In the genomic region with DNA sequence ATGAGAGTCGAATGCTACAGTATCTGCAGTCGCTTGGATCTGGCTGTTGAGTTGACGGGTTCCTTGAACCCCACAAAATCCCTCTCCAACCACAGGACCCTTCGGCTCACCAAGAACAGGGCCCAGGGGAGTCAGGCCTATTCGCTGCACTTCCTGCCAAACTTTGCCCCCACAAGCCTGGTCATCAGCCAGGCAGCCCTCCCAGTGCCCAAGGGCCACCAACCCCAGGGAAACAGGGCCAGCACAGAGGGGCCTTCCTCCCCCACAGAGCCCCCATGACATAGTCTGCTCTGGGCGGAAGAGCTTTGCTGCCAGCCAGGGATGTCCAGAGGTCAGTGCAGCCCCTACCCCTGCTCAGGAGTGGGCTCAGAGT, we compare ENCODE assay signal across 18 cellular contexts. TPM values are rescaled to one million over a fixed set of nuclear protein-coding genes. Genes with fewer than 3 reads are reported as not detected.
"Had no signal": no experiment of that assay in that cellular context is flagged by ENCODE, and none has a peak within 500 bp of the region (broad histone marks: within the 10 kb centered on the region; RNA-seq: fewer than 3 reads in every experiment).

No MANE protein-coding gene starts in this region.

- H3K4me1 ChIP-seq: foreskin keratinocyte, uterus had no signal

- DNase-seq: activated CD4-positive, alpha-beta T cell treated with anti-CD3 and anti-CD28 coated beads for 36 hours; activated CD4-positive, alpha-beta T cell treated with anti-CD3 and anti-CD28 coated beads, Interleukin-2, amount 50 U/mL, for 48 hours; activated gamma-delta T cell treated with Interleukin-2 at 50 U/mL for 16 hours; amniotic stem cell; foreskin keratinocyte; islet precursor cell; stimulated activated CD4-positive, alpha-beta T cell treated with anti-CD3 and anti-CD28 coated beads, Interleukin-4, amount 100 ng/mL, for 1 hour; stimulated activated naive CD8-positive, alpha-beta T cell treated with anti-CD3 and anti-CD28 coated beads, Interleukin-15, amount 100 ng/mL, for 72 hours; transverse colon; uterus had no signal

- H3K4me3 ChIP-seq: dorsolateral prefrontal cortex, left lung, skin epidermis, suprapubic skin, transverse colon, uterus had no signal

- H3K27ac ChIP-seq: dorsolateral prefrontal cortex, epithelial cell of prostate, foreskin keratinocyte, left lung, skin epidermis, suprapubic skin, uterus had no signal

- H3K9me3 ChIP-seq: left lung, suprapubic skin, transverse colon, uterus had no signal

- ATAC-seq: activated CD4-positive, alpha-beta T cell treated with anti-CD3 and anti-CD28 coated beads for 36 hours; foreskin keratinocyte; left lung; naive thymus-derived CD8-positive, alpha-beta T cell; stimulated activated naive CD8-positive, alpha-beta T cell treated with anti-CD3 and anti-CD28 coated beads, Interleukin-15, amount 100 ng/mL, for 72 hours; WTC11 had no signal

- H3K36me3 ChIP-seq: left lung, suprapubic skin, transverse colon, uterus had no signal

RNA-seq across cellular contexts. Expression of a gene that starts 53.1 kb away (rescaled TPM):
- total RNA-seq: activated T-helper 1 cell treated with anti-CD3 and anti-CD28 coated beads, Interleukin-12 subunit alpha, Interleukin-12 subunit beta, Interleukin-2, Interleukin-4 antibody, amounts not matched to agents 30 ng/mL and 10 ng/mL and 1 ng/mL, durations not matched to agents 14 hours and 24 hours and 36 hours; naive thymus-derived CD8-positive, alpha-beta T cell; uterus had no signal
- polyA plus RNA-seq: naive thymus-derived CD8-positive, alpha-beta T cell had no signal

RNA-seq across cellular contexts. Expression of a gene that starts 55.1 kb away (rescaled TPM):
- total RNA-seq: activated CD4-positive, alpha-beta T cell treated with anti-CD3 and anti-CD28 coated beads for 36 hours; activated T-helper 1 cell treated with anti-CD3 and anti-CD28 coated beads, Interleukin-12 subunit alpha, Interleukin-12 subunit beta, Interleukin-2, Interleukin-4 antibody, amounts not matched to agents 30 ng/mL and 10 ng/mL and 1 ng/mL, durations not matched to agents 14 hours and 24 hours and 36 hours had no signal
